ENCODE assay signal across 15 cellular contexts in the genomic region with DNA sequence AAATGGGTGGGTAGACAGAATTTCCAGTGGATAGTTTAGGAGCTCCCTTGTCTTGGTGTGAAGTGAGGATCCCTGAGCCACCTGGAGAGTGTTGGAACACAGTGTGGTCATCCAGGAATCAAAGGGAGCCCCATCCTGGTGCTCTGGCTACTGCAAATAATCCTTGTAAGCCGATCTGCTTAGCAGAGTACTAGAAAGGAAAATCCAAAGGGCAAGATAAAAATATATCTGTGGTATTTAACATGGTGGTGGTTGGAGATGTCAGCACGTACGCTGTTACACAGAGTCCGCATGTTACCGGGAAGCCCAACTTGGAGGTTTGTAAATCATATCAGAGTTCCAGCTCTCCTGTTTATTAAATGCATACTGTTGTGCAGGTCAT. TPM values are rescaled to one million over a fixed set of nuclear protein-coding genes. Genes with fewer than 3 reads are reported as not detected.
DNase-seq lines count a peak whose midpoint lies in the region; ATAC-seq, FAIRE-seq and TF ChIP-seq lines count a peak whose summit lies in the region.
"Had no signal": no experiment of that assay in that cellular context is flagged by ENCODE, and none has a peak within 500 bp of the region (broad histone marks: within the 10 kb centered on the region; RNA-seq: fewer than 3 reads in every experiment).

No MANE protein-coding gene starts in this region.

- in situ Hi-C loops in mammary epithelial cell (cut with MboI; ENCODE audit: low sequenced_read_pairs in 2 of 2), result no loop called here

- H3K4me3 ChIP-seq in mammary epithelial cell (replicated peaks in 1 of 3; ENCODE audit: insufficient read depth in 1 of 3, low read depth in 2 of 3, low read length in 3 of 3) (no peak overlapping the region), keratinocyte (ENCODE audit: control insufficient read depth in 2 of 3, extremely low read depth in 1 of 3, insufficient read depth in 2 of 3, low read depth in 1 of 3, low read length in 3 of 3) (no peak overlapping the region), stomach smooth muscle (ENCODE audit: low read length in 2 of 2) (no peak overlapping the region)
- H3K4me3 ChIP-seq: PC-9 had no signal

- intact Hi-C loops in mammary epithelial cell (cut with micrococcal nuclease), result loop anchor here (5.0 kb wide), 1 partner anchor 38 kb away; the partner anchor contains the start of gene VANGL1

- H4K20me1 ChIP-seq in mammary epithelial cell (ENCODE audit: insufficient read depth, low read length), result no peaks in the 10 kb centered on the region
- peaks cover 3% of the 10 kb centered on the region for H4K20me1 ChIP-seq in keratinocyte (ENCODE audit: control insufficient read depth, extremely low read depth, insufficient read depth, low read length)

- H3K9ac ChIP-seq in mammary epithelial cell (ENCODE audit: insufficient read depth, low read length), result no peak overlapping the region
- peak overlapping the region; percentile 43 for H3K9ac ChIP-seq in keratinocyte (ENCODE audit: control insufficient read depth, extremely low read depth, insufficient read depth, low read length)
- no peak overlapping the region for H3K9ac ChIP-seq in stomach smooth muscle (ENCODE audit: low read length in 2 of 2)

- H3K4me3 Mint-ChIP-seq in osteocyte (ENCODE audit: unreplicated experiment), result no peak overlapping the region
- H3K4me3 Mint-ChIP-seq: CD8-positive, alpha-beta T cell had no signal

- H3K36me3 Mint-ChIP-seq in osteocyte (ENCODE audit: unreplicated experiment), result peaks cover 22% of the 10 kb centered on the region
- H3K36me3 Mint-ChIP-seq: CD8-positive, alpha-beta T cell had no signal

- FAIRE-seq in keratinocyte (lab: Jason Lieb, UNC), result no peak
- FAIRE-seq: HTR-8/SVneo had no signal

- no TSS peak for BruUV-seq in mammary epithelial cell (replicated peaks; lab: Mats Ljungman, UMichigan)

- no peak for TF ChIP-seq CTCF in mammary epithelial cell (conservative IDR thresholded peaks at IDR 0.05 in 1 of 2, IDR thresholded peaks at IDR 0.05 in 1 of 2; ENCODE audit: extremely low read depth in 1 of 2, insufficient read depth in 1 of 2, low read depth in 1 of 2, low read length in 2 of 2)
- no peak for TF ChIP-seq CTCF in foreskin keratinocyte (conservative IDR thresholded peaks at IDR 0.05)
- TF ChIP-seq CTCF in keratinocyte (optimal IDR thresholded peaks at IDR 0.05 in 1 of 3, IDR thresholded peaks at IDR 0.05 in 1 of 3, conservative IDR thresholded peaks at IDR 0.05 in 1 of 3; ENCODE audit: extremely low read depth in 1 of 3, insufficient read depth in 2 of 3, low read length in 3 of 3), result no peak
- TF ChIP-seq CTCF in osteocyte (IDR thresholded peaks at IDR 0.05), result no peak

- CTCF ChIA-PET in mammary epithelial cell (lab: Charles Lee; ENCODE audit: low non-redundant PET), result no interaction called here

- H3K27ac Mint-ChIP-seq in osteocyte (ENCODE audit: unreplicated experiment), result no peak overlapping the region
- H3K27ac Mint-ChIP-seq: CD8-positive, alpha-beta T cell had no signal

- H3K4me1 Mint-ChIP-seq in osteocyte (ENCODE audit: unreplicated experiment), result peaks cover 11% of the 10 kb centered on the region

- H2AFZ ChIP-seq in mammary epithelial cell (ENCODE audit: low read depth, low read length) (no peak overlapping the region), keratinocyte (ENCODE audit: control insufficient read depth, low read length) (no peak overlapping the region)
- H2AFZ ChIP-seq: PC-9 had no signal

- ATAC-seq in foreskin keratinocyte (no peak), HG02884 (IDR thresholded peaks at IDR 0.05; ENCODE audit: unreplicated experiment) (no peak), HG02759 (IDR thresholded peaks at IDR 0.05; ENCODE audit: unreplicated experiment) (no peak)
- ATAC-seq: CD8-positive, alpha-beta T cell had no signal

- WGBS in mammary epithelial cell (ENCODE audit: low coverage, missing lambda C conversion rate), result 99% methylated on average over 5 of the region's 5 CpGs

- H3K9me3 ChIP-seq in mammary epithelial cell (replicated peaks; ENCODE audit: insufficient read depth, low read length) (no peaks in the 10 kb centered on the region), keratinocyte (ENCODE audit: control insufficient read depth, low read depth, low read length) (no peaks in the 10 kb centered on the region), stomach smooth muscle (ENCODE audit: control insufficient read depth in 2 of 2, low read length in 2 of 2) (no peaks in the 10 kb centered on the region)

- no peak overlapping the region for H3K4me2 ChIP-seq in mammary epithelial cell (ENCODE audit: insufficient read depth, low read depth, low read length)
- H3K4me2 ChIP-seq in keratinocyte (ENCODE audit: control insufficient read depth, extremely low read depth, insufficient read depth, low read depth, low read length), result peak overlapping the region; percentile 10
- H3K4me2 ChIP-seq: PC-9 had no signal

- peaks cover 38% of the 10 kb centered on the region for H3K4me1 ChIP-seq in mammary epithelial cell (ENCODE audit: insufficient read depth, low read length)
- peaks cover 20% of the 10 kb centered on the region for H3K4me1 ChIP-seq in foreskin keratinocyte
- peaks cover 51% of the 10 kb centered on the region for H3K4me1 ChIP-seq in keratinocyte (ENCODE audit: control insufficient read depth, extremely low read depth, insufficient read depth, low read length)
- H3K4me1 ChIP-seq in stomach smooth muscle (ENCODE audit: control insufficient read depth, insufficient read depth, low read length), result peaks cover 43% of the 10 kb centered on the region

- H3K36me3 ChIP-seq in mammary epithelial cell (ENCODE audit: insufficient read depth, low read length) (peaks cover 9% of the 10 kb centered on the region), keratinocyte (ENCODE audit: control insufficient read depth in 2 of 2, extremely low read depth in 1 of 2, insufficient read depth in 2 of 2, low read length in 2 of 2) (peaks cover 13 to 31% of the 10 kb centered on the region in 2 experiments), stomach smooth muscle (ENCODE audit: control insufficient read depth in 2 of 2, insufficient read depth in 2 of 2, low read length in 2 of 2) (peaks cover 14 to 18% of the 10 kb centered on the region in 2 donors)

- dilution Hi-C loops in mammary epithelial cell (cut with HindIII; ENCODE audit: low sequenced_read_pairs) (no loop called here), keratinocyte (cut with MboI; ENCODE audit: extremely low pct_ligation_motif_present, low sequenced_read_pairs) (no loop called here)

- peaks cover 10% of the 10 kb centered on the region for H3K9me1 ChIP-seq in keratinocyte (ENCODE audit: control insufficient read depth, extremely low read depth, insufficient read depth, low read length)

- DNase-seq in mammary epithelial cell (no peak), foreskin keratinocyte (no peak), keratinocyte (ENCODE audit: low read depth, low spot score) (no peak), osteocyte (ENCODE audit: extremely low spot score, unreplicated experiment) (no peak)
- DNase-seq: CD8-positive, alpha-beta T cell; GOT3; NCI-H1436 treated with DMSO at 0.1 percent for 48 hours; NCI-H2081 treated with DMSO at 0.1 percent for 48 hours; NCI-H526; PC-9; SHP77 had no signal

- H3K27me3 Mint-ChIP-seq in osteocyte (ENCODE audit: unreplicated experiment), result no peaks in the 10 kb centered on the region

- peaks cover 17% of the 10 kb centered on the region for H3K79me2 ChIP-seq in mammary epithelial cell (ENCODE audit: insufficient read depth, low read length)
- peaks cover 11% of the 10 kb centered on the region for H3K79me2 ChIP-seq in keratinocyte (ENCODE audit: control insufficient read depth, insufficient read depth, low read length)

- H3K9me3 Mint-ChIP-seq in osteocyte (ENCODE audit: unreplicated experiment), result no peaks in the 10 kb centered on the region
- H3K9me3 Mint-ChIP-seq: CD8-positive, alpha-beta T cell had no signal

- H3K27ac ChIP-seq in mammary epithelial cell (ENCODE audit: insufficient read depth, low read depth, low read length) (peak overlapping the region; percentile 36), foreskin keratinocyte (peak overlapping the region; percentile 67), keratinocyte (ENCODE audit: control insufficient read depth, insufficient read depth, low read length) (peak overlapping the region; percentile 88), stomach smooth muscle (ENCODE audit: low read length) (peak overlapping the region; percentile 76)
- H3K27ac ChIP-seq: PC-9 had no signal

- H3K27me3 ChIP-seq in mammary epithelial cell (ENCODE audit: insufficient read depth, low read length), result no peaks in the 10 kb centered on the region
- no peaks in the 10 kb centered on the region for H3K27me3 ChIP-seq in foreskin keratinocyte
- no peaks in the 10 kb centered on the region for H3K27me3 ChIP-seq in keratinocyte (ENCODE audit: control insufficient read depth, extremely low read depth, insufficient read depth, low read length)
- H3K27me3 ChIP-seq in stomach smooth muscle (ENCODE audit: control insufficient read depth in 1 of 2, insufficient read depth in 2 of 2, low read length in 2 of 2), result no peaks in the 10 kb centered on the region

RNA-seq across cellular contexts. Expression of gene VANGL1, which starts 39.0 kb away (rescaled TPM):
- total RNA-seq in mammary epithelial cell, result 10 to 100 TPM; 20.7 to 24.2 TPM
- polyA plus RNA-seq in mammary epithelial cell, result 16.6 TPM
- polyA minus RNA-seq in mammary epithelial cell, result 22.5 TPM
- total RNA-seq in foreskin keratinocyte, result 29.6 and 30.0 TPM in 2 replicates
- 6.3 and 7.7 TPM in 2 replicates for polyA plus RNA-seq in foreskin keratinocyte
- 22.4 to 25.0 TPM (median 23.1 TPM) in 3 replicates for polyA plus RNA-seq in keratinocyte
- 21.7 TPM for polyA plus RNA-seq in keratinocyte (2011; ENCODE audit: low read depth)
- 11.0 and 14.0 TPM in 2 replicates for polyA plus RNA-seq in keratinocyte (2011; cell fraction: cytosol; rRNA removed)
- polyA plus RNA-seq in keratinocyte (2011; cell fraction: nucleus; rRNA removed), result 31.6 and 34.8 TPM in 2 replicates
- polyA plus RNA-seq in keratinocyte (2012; ENCODE audit: low replicate concordance), result 9.3 and 24.1 TPM in 2 replicates
- polyA minus RNA-seq in keratinocyte, result 36.4 to 62.2 TPM (median 39.0 TPM) in 3 replicates
- polyA minus RNA-seq in keratinocyte (2011; cell fraction: cytosol; rRNA and poly(A)+ RNA removed), result 8.8 TPM
- 26.9 and 64.1 TPM in 2 replicates for polyA minus RNA-seq in keratinocyte (2011; cell fraction: nucleus; rRNA and poly(A)+ RNA removed)
- total RNA-seq in osteocyte, result 16.2 and 16.7 TPM in 2 replicates

Comparison
In these comparisons a context has a peak if more than half of its experiments do, and no peak if none do; other contexts are left out.
1. H3K27ac ChIP-seq: peak in every context shown above with its lines; median percentile 88 in keratinocyte; 76 in stomach smooth muscle; 67 in foreskin keratinocyte; 36 in mammary epithelial cell.